29 cellular contexts compared by ENCODE assay signal in genomic region chr13:23414682-23415081, GRCh38.
"Had no signal": no experiment of that assay in that cellular context is flagged by ENCODE, and none has a peak within 500 bp of the region (broad histone marks: within the 10 kb centered on the region; RNA-seq: fewer than 3 reads in every experiment).

No MANE protein-coding gene starts in this region.

- H3K27ac ChIP-seq: body of pancreas, heart left ventricle, WERI-Rb-1 had no signal

- ATAC-seq: activated CD4-positive, CD25-positive, alpha-beta regulatory T cell treated with anti-CD3 and anti-CD28 coated beads, Interleukin-2, amount 50 U/mL, for 24 hours; activated CD8-positive, alpha-beta T cell treated with anti-CD3 and anti-CD28 coated beads for 36 hours; activated T-cell treated with anti-CD3 and anti-CD28 coated beads, Interleukin-2, amount 50 U/mL, for 4 hours; activated T-helper 17 cell treated with anti-CD3 and anti-CD28 coated beads, Interleukin-2, amount 50 U/mL, for 72 hours; body of pancreas; effector memory CD8-positive, alpha-beta T cell; esophagus mucosa; gastrocnemius medialis; heart left ventricle; T-helper 17 cell had no signal

- H3K9me3 ChIP-seq: body of pancreas, gastrocnemius medialis, heart left ventricle had no signal

- H3K4me1 ChIP-seq: body of pancreas had no signal

- H3K27me3 ChIP-seq: body of pancreas, gastrocnemius medialis, heart left ventricle had no signal

- DNase-seq: activated B cell treated with CpG ODN at 0.5 μM for 24 hours; activated CD4-positive, alpha-beta T cell treated with anti-CD3 and anti-CD28 coated beads for 48 hours; activated CD4-positive, alpha-beta T cell treated with anti-CD3 and anti-CD28 coated beads, Interleukin-2, amount 50 U/mL, for 1 hour; activated CD4-positive, alpha-beta T cell treated with anti-CD3 and anti-CD28 coated beads, Interleukin-2, amount 50 U/mL, for 48 hours; activated CD8-positive, alpha-beta memory T cell treated with anti-CD3 and anti-CD28 coated beads for 24 hours; activated CD8-positive, alpha-beta T cell treated with anti-CD3 and anti-CD28 coated beads for 36 hours; activated effector memory CD4-positive, alpha-beta T cell treated with Interleukin-2 at 50 U/mL for 16 hours; activated gamma-delta T cell treated with Interleukin-2 at 50 U/mL for 16 hours; activated naive CD4-positive, alpha-beta T cell treated with anti-CD3 and anti-CD28 coated beads, Interleukin-2, amount 50 U/mL, for 16 hours; activated naive CD4-positive, alpha-beta T cell treated with Interleukin-2 at 50 U/mL for 16 hours; activated T-cell treated with anti-CD3 and anti-CD28 coated beads, Interleukin-2, amount 50 U/mL, for 4 hours; amniotic stem cell; anterior cingulate cortex; body of pancreas; cortex of kidney; dermis blood vessel endothelial cell; effector CD4-positive, alpha-beta T cell; effector memory CD8-positive, alpha-beta T cell; foreskin fibroblast; gastrocnemius medialis; glutamatergic neuron; heart left ventricle; T-helper 1 cell; T-helper 17 cell; T1000; WERI-Rb-1 had no signal

- H3K36me3 ChIP-seq: gastrocnemius medialis, heart left ventricle had no signal

- H3K4me3 ChIP-seq: body of pancreas, gastrocnemius medialis, heart left ventricle had no signal
